15 cellular contexts compared by ENCODE assay signal in the genomic region with DNA sequence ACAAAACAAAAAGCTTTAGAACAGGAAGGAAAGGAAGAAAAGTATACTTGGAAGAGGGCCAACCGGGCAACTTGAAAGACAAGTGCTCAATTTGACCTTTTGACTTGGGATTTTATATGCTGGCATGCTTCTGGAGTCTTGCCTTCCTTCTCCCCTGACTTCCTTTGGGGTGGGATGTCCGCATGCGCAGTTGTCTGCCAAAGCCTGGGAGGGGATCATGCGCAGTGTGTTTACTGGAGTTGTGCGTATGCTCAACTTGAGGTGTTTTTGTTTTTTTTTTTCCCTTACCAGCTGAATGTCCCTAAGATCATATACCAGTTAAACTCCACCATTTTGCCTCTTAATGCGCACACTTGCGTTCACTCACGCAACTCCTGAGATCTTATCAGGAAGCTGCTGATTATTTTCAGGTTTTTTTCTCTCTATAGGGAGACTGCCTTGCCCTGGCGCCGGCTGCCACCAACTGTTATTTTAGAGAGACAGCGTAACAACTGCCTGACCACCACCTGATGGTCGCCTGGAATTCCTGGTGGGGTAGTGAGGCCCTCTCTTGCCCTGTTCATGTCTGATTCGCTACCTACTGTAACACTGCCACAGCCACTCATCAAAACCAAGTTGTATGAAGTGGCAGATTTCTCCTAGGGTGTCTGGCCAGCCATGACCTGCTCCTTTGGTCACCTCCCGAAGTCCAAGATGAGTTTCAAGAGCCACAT.
A peak's percentile ranks its signal among the peaks of the same experiment; 100 is the strongest.
DNase-seq lines count a peak whose midpoint lies in the region; ATAC-seq, FAIRE-seq and TF ChIP-seq lines count a peak whose summit lies in the region.
"Had no signal": no experiment of that assay in that cellular context is flagged by ENCODE, and none has a peak within 500 bp of the region (broad histone marks: within the 10 kb centered on the region; RNA-seq: fewer than 3 reads in every experiment).

No MANE protein-coding gene starts in this region.

- H4K20me1 ChIP-seq in GM23338 (replicated peaks; ENCODE audit: insufficient read depth) (no peaks in the 10 kb centered on the region), PC-9 (ENCODE audit: insufficient read depth) (no peaks in the 10 kb centered on the region), H1 (replicated peaks in 1 of 2; ENCODE audit: control insufficient read depth in 1 of 2, insufficient read depth in 2 of 2, low read length in 2 of 2) (no peaks in the 10 kb centered on the region)
- H4K20me1 ChIP-seq: BLaER1 treated with 17β-estradiol and CSF1 and Interleukin-3, amounts not matched to agents 10 nM and 100 nM had no signal

- no peak overlapping the region for H3K14ac ChIP-seq in H1 (ENCODE audit: insufficient read length)

- 0 out of 2 replicates have a peak overlapping the region, but pooled peaks have one; percentile 39 for H2BK12ac ChIP-seq in H1 (ENCODE audit: low read depth, low read length)

- no TSS peak for BruUV-seq in PC-9 (replicated peaks; lab: Mats Ljungman, UMichigan)

- H3K23ac ChIP-seq in H1 (ENCODE audit: insufficient read length), result no peak overlapping the region

- H3K9me3 ChIP-seq in PC-9 (ENCODE audit: insufficient read depth, low read depth) (peaks cover under 1% of the 10 kb centered on the region; the same call in 1 of the 2 replicates), H1 (ENCODE audit: insufficient read depth in 2 of 2, low read depth in 1 of 2, low read length in 1 of 2) (no peaks in the 10 kb centered on the region), parathyroid adenoma (ENCODE audit: control insufficient read depth, low read length) (no peaks in the 10 kb centered on the region)
- H3K9me3 ChIP-seq: BLaER1 treated with 17β-estradiol and CSF1 and Interleukin-3, amounts not matched to agents 10 nM and 100 nM had no signal

- no peak for ATAC-seq in GM23338
- ATAC-seq: GM12878 had no signal

- no peak overlapping the region for H3K9ac ChIP-seq in H1 (replicated peaks in 1 of 4; ENCODE audit: extremely low read depth in 1 of 4, low read depth in 3 of 4, low read length in 3 of 4)
- H3K9ac ChIP-seq in parathyroid adenoma, result no peak overlapping the region
- H3K9ac ChIP-seq: BLaER1 treated with 17β-estradiol and CSF1 and Interleukin-3, amounts not matched to agents 10 nM and 100 nM had no signal

- H2BK20ac ChIP-seq in H1 (ENCODE audit: low read length), result no peak overlapping the region; the same call in 1 of the 2 replicates

- H3K9me3 Mint-ChIP-seq in GM23338, result no peaks in the 10 kb centered on the region
- H3K9me3 Mint-ChIP-seq: CD4-positive, alpha-beta memory T cell; HFFc6 had no signal

- no peak overlapping the region for H4K91ac ChIP-seq in H1 (replicated peaks; ENCODE audit: insufficient read length, low read length)

- no peaks in the 10 kb centered on the region for H3K23me2 ChIP-seq in H1 (ENCODE audit: low read depth, low read length)

- no peak overlapping the region for H3K18ac ChIP-seq in H1 (ENCODE audit: extremely low read depth, low read length)

- no peak for FAIRE-seq in H1 (lab: Jason Lieb, UNC)
- FAIRE-seq: GM12878, GM18507 had no signal

- DNase-seq in GM23338 (ENCODE audit: low spot score) (no peak), PC-9 (no peak), H1 (ENCODE audit: low read depth in 1 of 2, low spot score in 2 of 2) (no peak), NCI-H446 (lab: John Stamatoyannopoulos, UW) (no peak), NCI-H2107 (lab: John Stamatoyannopoulos, UW) (no peak), NCI-H146 (lab: John Stamatoyannopoulos, UW) (no peak)
- DNase-seq: ACHN; CD4-positive, alpha-beta memory T cell; GOT3; HCEC 1CT; HFFc6 had no signal

- TF ChIP-seq CTCF in GM23338 (conservative IDR thresholded peaks at IDR 0.05; ENCODE audit: low read depth in 2 of 2) (no peak), PC-9 (conservative IDR thresholded peaks at IDR 0.05) (no peak), H1 (IDR thresholded peaks at IDR 0.05; ENCODE audit: control extremely low read depth in 1 of 3, insufficient read depth in 1 of 3, low read depth in 1 of 3, low read length in 3 of 3) (no peak), parathyroid adenoma (IDR thresholded peaks at IDR 0.05) (no peak)

- CTCF ChIA-PET in PC-9 (lab: Charles Lee) (no interaction called here), H1 (lab: Charles Lee; ENCODE audit: partially characterized antibody) (interaction anchor here (1.1 kb wide), 1 partner anchor 431 kb away, joined by 3 read pairs; no protein-coding TSS in a partner anchor)

- H3K79me1 ChIP-seq in H1 (ENCODE audit: low read depth, low read length), result no peaks in the 10 kb centered on the region

- POLR2A ChIA-PET in PC-9 (lab: Charles Lee; ENCODE audit: unreplicated experiment) (no interaction called here), H1 (lab: Charles Lee; ENCODE audit: partially characterized antibody) (no interaction called here)

- no peaks in the 10 kb centered on the region; the same call in 1 of the 2 replicates for H3K9me2 ChIP-seq in GM23338 (ENCODE audit: insufficient read depth)
- H3K9me2 ChIP-seq in PC-9 (ENCODE audit: insufficient read depth), result no peaks in the 10 kb centered on the region

- H3K4me3 Mint-ChIP-seq in GM23338, result no peak overlapping the region
- H3K4me3 Mint-ChIP-seq: CD4-positive, alpha-beta memory T cell; HFFc6 had no signal

- H3K27me3 ChIP-seq in GM23338 (ENCODE audit: insufficient read depth) (no peaks in the 10 kb centered on the region), PC-9 (ENCODE audit: insufficient read depth, low read depth) (no peaks in the 10 kb centered on the region), H1 (replicated peaks in 1 of 4; ENCODE audit: control insufficient read depth in 3 of 4, extremely low read depth in 1 of 4, insufficient read depth in 3 of 4, low read length in 3 of 4) (peaks cover 0 to 4% (median 0%) of the 10 kb centered on the region in 4 experiments; a peak in 3 of 7 replicates), parathyroid adenoma (ENCODE audit: control insufficient read depth, insufficient read depth, low read length) (no peaks in the 10 kb centered on the region)
- H3K27me3 ChIP-seq: BLaER1 treated with 17β-estradiol and CSF1 and Interleukin-3, amounts not matched to agents 10 nM and 100 nM had no signal

- H3K4me1 ChIP-seq in GM23338 (ENCODE audit: insufficient read depth), result peaks cover 21% of the 10 kb centered on the region
- H3K4me1 ChIP-seq in PC-9 (replicated peaks; ENCODE audit: insufficient read depth), result peaks cover 14% of the 10 kb centered on the region
- peaks cover 0 to 10% (median 3%) of the 10 kb centered on the region in 4 experiments; a peak in 4 of 7 replicates for H3K4me1 ChIP-seq in H1 (replicated peaks in 1 of 4; ENCODE audit: control insufficient read depth in 3 of 4, insufficient read depth in 4 of 4, low read length in 3 of 4)
- H3K4me1 ChIP-seq in parathyroid adenoma, result peaks cover 10% of the 10 kb centered on the region
- H3K4me1 ChIP-seq: BLaER1 treated with 17β-estradiol and CSF1 and Interleukin-3, amounts not matched to agents 10 nM and 100 nM had no signal

- intact Hi-C loops in PC-9 (cut with micrococcal nuclease; ENCODE audit: unreplicated experiment), result loop anchor here (10.0 kb wide), 5 partner anchors 136 to 1116 kb away; a partner anchor contains a TSS

- no peak for TF ChIP-seq RAD21 in H1 (IDR thresholded peaks at IDR 0.05 in 1 of 2, conservative IDR thresholded peaks at IDR 0.05 in 1 of 2; ENCODE audit: low read depth in 2 of 2, low read length in 2 of 2)

- TF ChIP-seq POLR2A in H1 (IDR thresholded peaks at IDR 0.05; ENCODE audit: control extremely low read depth in 1 of 2, low read depth in 2 of 2, low read length in 2 of 2), result no peak

- no peak overlapping the region for H2AK5ac ChIP-seq in H1 (ENCODE audit: low read depth, low read length)

- no peak overlapping the region for H3K56ac ChIP-seq in H1 (replicated peaks; ENCODE audit: insufficient read length, low read depth, low read length)

- H2BK15ac ChIP-seq in H1 (ENCODE audit: low read length), result no peak overlapping the region

- no peak overlapping the region for H3K4me2 ChIP-seq in GM23338
- H3K4me2 ChIP-seq in PC-9, result 0 out of 2 replicates have a peak overlapping the region, but pooled peaks have one; percentile 1
- no peak overlapping the region for H3K4me2 ChIP-seq in H1 (ENCODE audit: insufficient read depth in 1 of 2, low read depth in 2 of 2, low read length in 2 of 2)
- H3K4me2 ChIP-seq in parathyroid adenoma (ENCODE audit: low read length), result no peak overlapping the region
- H3K4me2 ChIP-seq: BLaER1 treated with 17β-estradiol and CSF1 and Interleukin-3, amounts not matched to agents 10 nM and 100 nM had no signal

- no peaks in the 10 kb centered on the region for H3F3A ChIP-seq in GM23338 (replicated peaks; ENCODE audit: low read depth)
- no peaks in the 10 kb centered on the region; the same call in 1 of the 2 replicates for H3F3A ChIP-seq in PC-9 (ENCODE audit: insufficient read depth, low read depth)

- peaks cover 23% of the 10 kb centered on the region for H3K4me1 Mint-ChIP-seq in GM23338

- H4K8ac ChIP-seq in H1 (ENCODE audit: extremely low read depth, insufficient read depth, low read length), result no peak overlapping the region

- H3K4me3 ChIP-seq in GM23338 (no peak overlapping the region), PC-9 (no peak overlapping the region), H1 (ENCODE audit: extremely low read depth in 1 of 4, insufficient read depth in 2 of 4, low read depth in 3 of 4, low read length in 4 of 4) (no peak overlapping the region), parathyroid adenoma (ENCODE audit: low read depth, low read length) (no peak overlapping the region)
- H3K4me3 ChIP-seq: BLaER1 treated with 17β-estradiol and CSF1 and Interleukin-3, amounts not matched to agents 10 nM and 100 nM; GM12878 had no signal

- no peak overlapping the region for H2BK120ac ChIP-seq in H1 (replicated peaks; ENCODE audit: low read depth, low read length)

- no peak overlapping the region for H4K5ac ChIP-seq in H1 (ENCODE audit: insufficient read length, low read depth, low read length)

- peaks cover 12% of the 10 kb centered on the region for H3K27me3 Mint-ChIP-seq in GM23338 (ENCODE audit: insufficient read depth, low read depth, poor library complexity)
- H3K27me3 Mint-ChIP-seq: CD4-positive, alpha-beta memory T cell had no signal

- H3K27ac ChIP-seq in GM23338 (ENCODE audit: low read depth), result no peak overlapping the region
- H3K27ac ChIP-seq in PC-9, result no peak overlapping the region
- no peak overlapping the region for H3K27ac ChIP-seq in H1 (ENCODE audit: low read depth, low read length)
- H3K27ac ChIP-seq in parathyroid adenoma, result no peak overlapping the region
- H3K27ac ChIP-seq: BLaER1 treated with 17β-estradiol and CSF1 and Interleukin-3, amounts not matched to agents 10 nM and 100 nM had no signal

- no peak overlapping the region for H3K27ac Mint-ChIP-seq in GM23338
- H3K27ac Mint-ChIP-seq: HFFc6 had no signal

- H2BK5ac ChIP-seq in H1 (ENCODE audit: low read depth, low read length), result no peak overlapping the region; the same call in 1 of the 2 replicates

- H3K36me3 ChIP-seq in GM23338 (ENCODE audit: insufficient read depth), result no peaks in the 10 kb centered on the region
- no peaks in the 10 kb centered on the region for H3K36me3 ChIP-seq in PC-9 (ENCODE audit: low read depth)
- H3K36me3 ChIP-seq in H1 (ENCODE audit: control insufficient read depth in 2 of 4, insufficient read depth in 4 of 4, low read length in 3 of 4), result no peaks in the 10 kb centered on the region; a peak in 2 of 8 replicates
- H3K36me3 ChIP-seq in parathyroid adenoma (ENCODE audit: control insufficient read depth, insufficient read depth, low read length), result no peaks in the 10 kb centered on the region
- H3K36me3 ChIP-seq: BLaER1 treated with 17β-estradiol and CSF1 and Interleukin-3, amounts not matched to agents 10 nM and 100 nM had no signal

- H2AFZ ChIP-seq in GM23338 (peak overlapping the region; percentile 74), PC-9 (no peak overlapping the region), H1 (ENCODE audit: low read length) (no peak overlapping the region), parathyroid adenoma (peak overlapping the region; percentile 60)

- H3K4ac ChIP-seq in H1 (replicated peaks; ENCODE audit: insufficient read length, low read depth, low read length), result no peak overlapping the region

- H3K36me3 Mint-ChIP-seq in GM23338 (ENCODE audit: low read depth), result no peaks in the 10 kb centered on the region
- H3K36me3 Mint-ChIP-seq: CD4-positive, alpha-beta memory T cell had no signal

- TF ChIP-seq EP300 in H1 (IDR thresholded peaks at IDR 0.05; ENCODE audit: borderline replicate concordance in 1 of 2, low read depth in 2 of 2, low read length in 2 of 2), result no peak

- H3K79me2 ChIP-seq in GM23338 (replicated peaks; ENCODE audit: insufficient read depth) (no peaks in the 10 kb centered on the region), PC-9 (ENCODE audit: low read depth) (no peaks in the 10 kb centered on the region), H1 (ENCODE audit: control insufficient read depth in 1 of 2, insufficient read depth in 2 of 2, low read length in 2 of 2) (no peaks in the 10 kb centered on the region), parathyroid adenoma (no peaks in the 10 kb centered on the region)

- WGBS in H1 (ENCODE audit: extremely low coverage in 1 of 2, insufficient coverage in 1 of 2, insufficient read length in 1 of 2, insufficient replicate concordance in 2 of 2, low coverage in 1 of 2, low lambda C conversion rate in 2 of 2, missing lambda C conversion rate in 1 of 2), 2 experiments, result 88% methylated on average over 14 of the region's 14 CpGs; no CpG with 5 or more reads in 1 of the 2 experiments

Comparison
In these comparisons a context has a peak if more than half of its experiments do, and no peak if none do; other contexts are left out.
1. H2AFZ ChIP-seq: peak in GM23338 (single experiment) and parathyroid adenoma (single experiment); none in PC-9 (single experiment) and H1 (single experiment).